Comparison of ENCODE assay signal across 9 cellular contexts in the genomic region with DNA sequence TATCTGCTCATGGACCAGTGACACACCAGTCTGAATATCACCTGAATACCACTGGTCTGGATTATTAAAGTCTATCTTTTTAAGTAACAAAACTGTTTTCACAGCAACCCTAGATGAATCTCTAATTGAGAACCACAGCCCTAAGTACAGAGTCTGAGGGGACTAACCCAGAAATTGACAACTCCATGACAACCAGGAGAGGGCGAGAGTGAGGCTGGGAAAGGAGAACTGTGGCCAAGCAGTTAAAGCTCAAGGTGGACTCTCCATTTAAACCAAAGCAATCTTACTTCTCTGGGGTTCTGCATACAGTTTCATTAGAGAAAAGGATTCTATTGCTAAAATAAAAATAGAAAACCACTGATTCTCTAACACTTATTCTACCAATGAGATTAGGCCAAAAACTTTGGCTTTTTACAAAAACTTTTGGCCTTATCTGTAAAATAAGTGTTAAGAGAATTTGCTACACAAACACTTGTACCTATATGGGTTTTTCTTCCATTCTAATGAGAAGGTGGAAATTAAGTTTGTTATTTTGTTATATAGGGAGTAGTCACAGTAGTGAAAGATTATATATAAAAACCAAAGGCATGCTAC. TPM values are rescaled to one million over a fixed set of nuclear protein-coding genes. Genes with fewer than 3 reads are reported as not detected.
DNase-seq lines count a peak whose midpoint lies in the region; ATAC-seq, FAIRE-seq and TF ChIP-seq lines count a peak whose summit lies in the region.
"Had no signal": no experiment of that assay in that cellular context is flagged by ENCODE, and none has a peak within 500 bp of the region (broad histone marks: within the 10 kb centered on the region; RNA-seq: fewer than 3 reads in every experiment).

No MANE protein-coding gene starts in this region.

- CTCF ChIA-PET in GM12878 (lab: Yijun Ruan, JAX) = interaction anchor here (0.6 to 1.8 kb wide), 27 partner anchors 9 to 971 kb away, joined by 3 to 28 read pairs (median 4); partner anchors contain the start of gene NEK10

- SMC1A ChIA-PET in GM12878 (lab: Charles Lee; ENCODE audit: uncharacterized antibody, unreplicated experiment) = interaction anchor here (0.6 to 1.8 kb wide), 26 partner anchors 9 to 324 kb away, joined by 3 to 19 read pairs (median 4); partner anchors contain the start of gene NEK10

- no peak overlapping the region for H3K27ac ChIP-seq in GM12878 (ENCODE audit: control insufficient read depth, insufficient read depth)

- TF ChIP-seq RAD21 in Ishikawa (IDR thresholded peaks at IDR 0.05; ENCODE audit: low read depth) (peak; percentile 75), GM12878 (IDR thresholded peaks at IDR 0.05; ENCODE audit: insufficient read depth, low read depth, low read length) (peak; percentile 82)

- no peaks in the 10 kb centered on the region for H3K27me3 ChIP-seq in GM12878 (replicated peaks in 1 of 2; ENCODE audit: control insufficient read depth in 2 of 2, insufficient read depth in 2 of 2, low read length in 1 of 2)
- H3K27me3 ChIP-seq: BLaER1 had no signal

- POLR2A ChIA-PET in GM12878 (lab: Charles Lee) = interaction anchor here (0.7 to 1.2 kb wide), 2 partner anchors 11 to 971 kb away, joined by 3 read pairs; partner anchors contain the start of gene NEK10

- intact Hi-C loops in GM12878 (cut with micrococcal nuclease; ENCODE audit: unreplicated experiment) = loop anchor here (1.0 to 5.0 kb wide), 3 partner anchors 110 to 323 kb away; no protein-coding TSS in a partner anchor

- no peak for TF ChIP-seq POLR2A in GM12878 (IDR thresholded peaks at IDR 0.05; ENCODE audit: low read depth, low read length)

- H3K79me2 ChIP-seq in GM12878 (ENCODE audit: control insufficient read depth, insufficient read depth, low read length) = no peaks in the 10 kb centered on the region

- no peaks in the 10 kb centered on the region for H4K20me1 ChIP-seq in GM12878 (ENCODE audit: control insufficient read depth, insufficient read depth)
- H4K20me1 ChIP-seq: BLaER1 had no signal

- no peaks in the 10 kb centered on the region for H3K36me3 ChIP-seq in GM12878 (ENCODE audit: control insufficient read depth in 2 of 2, insufficient read depth in 2 of 2, low read length in 1 of 2)
- H3K36me3 ChIP-seq: BLaER1 had no signal

- ATAC-seq in GM21737 (IDR thresholded peaks at IDR 0.05; ENCODE audit: unreplicated experiment) = peak; percentile 80
- peak; percentile 96 for ATAC-seq in GM12878

- TF ChIP-seq EP300 in Ishikawa (IDR thresholded peaks at IDR 0.05; ENCODE audit: borderline replicate concordance) (no peak), GM12878 (IDR thresholded peaks at IDR 0.05; ENCODE audit: borderline replicate concordance in 1 of 2, control insufficient read depth in 1 of 2, low read depth in 2 of 2, low read length in 2 of 2) (no peak)

- FAIRE-seq in GM12878 (lab: Jason Lieb, UNC) = no peak

- peak in 2 of 3 experiments; percentile 2 to 33 for DNase-seq in NCI-H1417 (lab: John Stamatoyannopoulos, UW)
- no peak for DNase-seq in NCI-H1417 treated with DMSO at 0.1 percent for 48 hours (lab: John Stamatoyannopoulos, UW)
- DNase-seq in T follicular helper cell (ENCODE audit: low read depth) = peak; percentile 41
- DNase-seq in GM12878 (ENCODE audit: low read depth, low spot score) = no peak
- peak; percentile 51 for DNase-seq in kidney tubule cell (ENCODE audit: low spot score)
- DNase-seq in stimulated activated CD8-positive, alpha-beta memory T cell treated with anti-CD3 and anti-CD28 coated beads, Interleukin-2, amount 100 ng/mL, for 1 hour (ENCODE audit: low read depth in 2 of 2) = peak; percentile 12 to 41

- BruUV-seq in GM12878 (replicated peaks; lab: Mats Ljungman, UMichigan) = no TSS peak

- TF ChIP-seq CTCF in GM12878 (IDR thresholded peaks at IDR 0.05 in 2 of 3, conservative IDR thresholded peaks at IDR 0.05 in 1 of 3; ENCODE audit: control insufficient read depth in 2 of 3, extremely low read depth in 1 of 3, insufficient read depth in 1 of 3, low read depth in 3 of 3, low read length in 3 of 3) = peak; percentile 72 to 84 (median 72)

- RAD21 ChIA-PET in GM12878 (lab: Charles Lee; ENCODE audit: unreplicated experiment) = interaction anchor here (0.6 to 1.8 kb wide), 9 partner anchors 9 to 323 kb away, joined by 3 to 20 read pairs (median 4); no protein-coding TSS in a partner anchor

- H3K4me1 ChIP-seq in GM12878 (ENCODE audit: control insufficient read depth, insufficient read depth, low read length) = peaks cover 14% of the 10 kb centered on the region

- in situ Hi-C loops in GM12878 (cut with MboI) = no loop called here

- H3K4me3 ChIP-seq in GM12878 = no peak overlapping the region
- H3K4me3 ChIP-seq: BLaER1 had no signal

- 0% methylated on average over 1 of the region's 1 CpG for WGBS in GM12878 (ENCODE audit: insufficient coverage, insufficient replicate concordance, low lambda C conversion rate, missing lambda C conversion rate)

- H3K9ac ChIP-seq in GM12878 (ENCODE audit: control insufficient read depth, insufficient read depth, low read length) = no peak overlapping the region
- H3K9ac ChIP-seq: BLaER1 had no signal

- H2AFZ ChIP-seq in GM12878 (ENCODE audit: control insufficient read depth, low read depth, low read length) = no peak overlapping the region

- no peak overlapping the region for H3K4me2 ChIP-seq in GM12878 (ENCODE audit: control insufficient read depth, insufficient read depth)

- H3K9me3 ChIP-seq in GM12878 (replicated peaks; ENCODE audit: control insufficient read depth, insufficient read depth, low read length) = no peaks in the 10 kb centered on the region

TF ChIP-seq in Ishikawa, 13 proteins besides CTCF, POLR2A, EP300 and RAD21 (continues in another document):
- no peak for TF ChIP-seq TAF1 (IDR thresholded peaks at IDR 0.05; ENCODE audit: low read depth)
- TF ChIP-seq NFIC (IDR thresholded peaks at IDR 0.05) = no peak
- no peak for TF ChIP-seq EGR1 (IDR thresholded peaks at IDR 0.05)
- TF ChIP-seq YY1 (IDR thresholded peaks at IDR 0.05; ENCODE audit: low read depth) = no peak

TF ChIP-seq in GM12878, 131 proteins besides CTCF, POLR2A, EP300 and RAD21 (continues in another document):
- no peak for TF ChIP-seq PAX5 (IDR thresholded peaks at IDR 0.05; ENCODE audit: borderline replicate concordance, low read depth, low read length)
- TF ChIP-seq RFX5 (IDR thresholded peaks at IDR 0.05; ENCODE audit: low read depth, low read length) = 0 out of 2 replicates have a peak, but pooled peaks have one; percentile 2
- no peak for TF ChIP-seq SIN3A (IDR thresholded peaks at IDR 0.05; ENCODE audit: low read depth, low read length)
- TF ChIP-seq NFIC (IDR thresholded peaks at IDR 0.05; ENCODE audit: low read depth, low read length) = no peak
- TF ChIP-seq SPI1 (IDR thresholded peaks at IDR 0.05; ENCODE audit: borderline replicate concordance, insufficient read depth, low read depth, low read length) = peak; percentile 38; the same call in 1 of the 2 replicates
- no peak for TF ChIP-seq TCF3 (IDR thresholded peaks at IDR 0.05; ENCODE audit: borderline replicate concordance, insufficient read depth, low read depth, low read length)
- peak; percentile 59; the same call in 1 of the 2 replicates for TF ChIP-seq YY1 (IDR thresholded peaks at IDR 0.05; ENCODE audit: low read depth, low read length)
- 0 out of 2 replicates have a peak, but pooled peaks have one; percentile 16 for TF ChIP-seq FOXM1 (IDR thresholded peaks at IDR 0.05; ENCODE audit: low read depth, low read length)
- peak; percentile 85; the same call in 1 of the 2 replicates for TF ChIP-seq SMC3 (IDR thresholded peaks at IDR 0.05; ENCODE audit: borderline replicate concordance, low read length)
- TF ChIP-seq SMARCA5 (IDR thresholded peaks at IDR 0.05) = 0 out of 2 replicates have a peak, but pooled peaks have one; percentile 61
- no peak for TF ChIP-seq IKZF2 (IDR thresholded peaks at IDR 0.05)
- TF ChIP-seq DPF2 (IDR thresholded peaks at IDR 0.05) = no peak
- TF ChIP-seq HDAC6 (IDR thresholded peaks at IDR 0.05; ENCODE audit: unreplicated experiment) = no peak

RNA-seq across cellular contexts. Expression of gene NEK10, which starts 11.4 kb away (rescaled TPM):
- total RNA-seq in GM12878 (2013; cell fraction: nucleolus; rRNA removed) = 3.4 and 4.3 TPM in 2 replicates
- 0.11 and 0.17 TPM in 2 replicates for total RNA-seq in GM12878 (2014; rRNA removed)
- total RNA-seq in GM12878 (2014; rRNA removed; fragmentation: Illumina TruSeq; extraction: Trizol) = 0.18 and 0.37 TPM in 2 replicates
- 0.15 and 0.29 TPM in 2 replicates for total RNA-seq in GM12878 (2021)
- polyA plus RNA-seq in GM12878 (2011; ENCODE audit: low read depth) = not detected
- 0.19 and 0.45 TPM in 2 replicates for polyA plus RNA-seq in GM12878 (2011; rRNA removed)
- 0.18 and 0.36 TPM in 2 replicates for polyA plus RNA-seq in GM12878 (2011; cell fraction: cytosol; rRNA removed)
- polyA plus RNA-seq in GM12878 (2011; cell fraction: nucleus; rRNA removed) = 0.79 and 0.97 TPM in 2 replicates
- 0.08 and 0.31 TPM in 2 replicates for polyA plus RNA-seq in GM12878 (2012)
- 0.09 TPM in 1 of 2 replicates, not detected in the other for polyA plus RNA-seq in GM12878 (2014; fragmentation: Illumina TruSeq; extraction: Trizol)
- polyA plus RNA-seq in GM12878 (2014; fragmentation: Nextera tagmentation; extraction: Ambion mirVana) = not detected
- polyA plus RNA-seq in GM12878 (2014; rRNA removed) = 0.06 and 0.09 TPM in 2 replicates
- under 1 TPM; 0.12 to 0.40 TPM for polyA plus RNA-seq in GM12878 (2016; fragmentation: Nextera tagmentation; extraction: Ambion mirVana)
- 1.9 and 2.0 TPM in 2 replicates for polyA minus RNA-seq in GM12878 (2011; rRNA and poly(A)+ RNA removed)
- polyA minus RNA-seq in GM12878 (2011; cell fraction: cytosol; rRNA and poly(A)+ RNA removed) = not detected in 2 replicates
- polyA minus RNA-seq in GM12878 (2011; cell fraction: nucleus; rRNA and poly(A)+ RNA removed) = 1.9 and 5.3 TPM in 2 replicates

Comparison
In these comparisons a context has a peak if more than half of its experiments do, and no peak if none do; other contexts are left out.
1. DNase-seq: peak in NCI-H1417 (2 of 3), T follicular helper cell (single experiment), kidney tubule cell (single experiment) and stimulated activated CD8-positive, alpha-beta memory T cell treated with anti-CD3 and anti-CD28 coated beads, Interleukin-2, amount 100 ng/mL, for 1 hour (2 of 2); none in NCI-H1417 treated with DMSO at 0.1 percent for 48 hours (single experiment) and GM12878 (single experiment).